In genomic region chr17:82228278-82228841, GRCh38 we compare ENCODE assay signal across 9 cellular contexts. TPM values are rescaled to one million over a fixed set of nuclear protein-coding genes. Genes with fewer than 3 reads are reported as not detected.
DNase-seq lines count a peak whose midpoint lies in the region; ATAC-seq, FAIRE-seq and TF ChIP-seq lines count a peak whose summit lies in the region.
"Had no signal": no experiment of that assay in that cellular context is flagged by ENCODE, and none has a peak within 500 bp of the region (broad histone marks: within the 10 kb centered on the region; RNA-seq: fewer than 3 reads in every experiment).

No MANE protein-coding gene starts in this region.

- no peaks in the 10 kb centered on the region for H3K27me3 Mint-ChIP-seq in activated B cell treated with CpG ODN at 0.5 μM for 24 hours
- no peaks in the 10 kb centered on the region for H3K27me3 Mint-ChIP-seq in naive thymus-derived CD8-positive, alpha-beta T cell

- no peak overlapping the region for H2BK5ac ChIP-seq in H1 (ENCODE audit: low read depth, low read length)

- H3K27me3 ChIP-seq in H1 (replicated peaks in 1 of 4; ENCODE audit: control insufficient read depth in 3 of 4, extremely low read depth in 1 of 4, insufficient read depth in 3 of 4, low read length in 3 of 4): peaks cover 28 to 68% (median 58%) of the 10 kb centered on the region in 4 experiments

- no peak for TF ChIP-seq CTCF in activated B cell treated with CpG ODN at 0.5 μM for 24 hours (IDR thresholded peaks at IDR 0.05)
- no peak for TF ChIP-seq CTCF in H1 (IDR thresholded peaks at IDR 0.05; ENCODE audit: control extremely low read depth in 1 of 3, insufficient read depth in 1 of 3, low read depth in 1 of 3, low read length in 3 of 3)

- no peak overlapping the region for H3K14ac ChIP-seq in H1 (ENCODE audit: insufficient read length)

- 22% methylated on average over 16 of the region's 63 CpGs; no CpG with 5 or more reads in 1 of the 2 experiments for WGBS in H1 (ENCODE audit: extremely low coverage in 1 of 2, insufficient coverage in 1 of 2, insufficient read length in 1 of 2, insufficient replicate concordance in 2 of 2, low coverage in 1 of 2, low lambda C conversion rate in 2 of 2, missing lambda C conversion rate in 1 of 2), 2 experiments

- peak overlapping the region; percentile 65 to 67 for H3K4me2 ChIP-seq in H1 (ENCODE audit: insufficient read depth in 1 of 2, low read depth in 2 of 2, low read length in 2 of 2)

- no peak overlapping the region for H3K27ac ChIP-seq in H1 (ENCODE audit: low read depth, low read length)

- FAIRE-seq in GM12892 (lab: Jason Lieb, UNC) (peak; percentile 88), H1 (lab: Jason Lieb, UNC) (no peak)
- FAIRE-seq: TTC549 had no signal

- no peaks in the 10 kb centered on the region; a peak in 1 of 8 replicates for H3K36me3 ChIP-seq in H1 (ENCODE audit: control insufficient read depth in 2 of 4, insufficient read depth in 4 of 4, low read length in 3 of 4)

- H3K23ac ChIP-seq in H1 (ENCODE audit: insufficient read length): no peak overlapping the region

- H3K56ac ChIP-seq in H1 (replicated peaks; ENCODE audit: insufficient read length, low read depth, low read length): no peak overlapping the region

- no peak overlapping the region for H3K4ac ChIP-seq in H1 (replicated peaks; ENCODE audit: insufficient read length, low read depth, low read length)

- TF ChIP-seq RAD21 in H1 (IDR thresholded peaks at IDR 0.05 in 1 of 2, conservative IDR thresholded peaks at IDR 0.05 in 1 of 2; ENCODE audit: low read depth in 2 of 2, low read length in 2 of 2): no peak

- no peaks in the 10 kb centered on the region for H3K36me3 Mint-ChIP-seq in activated B cell treated with CpG ODN at 0.5 μM for 24 hours (ENCODE audit: low read depth)
- no peaks in the 10 kb centered on the region for H3K36me3 Mint-ChIP-seq in naive thymus-derived CD8-positive, alpha-beta T cell

- H2AK5ac ChIP-seq in H1 (ENCODE audit: low read depth, low read length): no peak overlapping the region

- peak; percentile 84 for DNase-seq in GM12892 (ENCODE audit: insufficient read length)
- DNase-seq in activated B cell treated with CpG ODN at 0.5 μM for 24 hours: peak; percentile 69
- DNase-seq in H1 (ENCODE audit: low read depth in 1 of 2, low spot score in 2 of 2): peak in 1 of 2 experiments; percentile 69
- peak in 6 of 10 donors; percentile 50 to 75 (median 60) for DNase-seq in naive thymus-derived CD8-positive, alpha-beta T cell
- DNase-seq in NCI-H1048 (lab: John Stamatoyannopoulos, UW): no peak
- DNase-seq in cerebellum (ENCODE audit: low spot score): no peak
- DNase-seq in cerebellar cortex (ENCODE audit: low spot score): no peak

- H3K9me3 ChIP-seq in H1 (ENCODE audit: insufficient read depth in 2 of 2, low read depth in 1 of 2, low read length in 1 of 2): no peaks in the 10 kb centered on the region; a peak in 1 of 4 replicates

- peaks cover 11% of the 10 kb centered on the region; the same call in 1 of the 2 replicates for H3K23me2 ChIP-seq in H1 (ENCODE audit: low read depth, low read length)

- H2AFZ ChIP-seq in H1 (ENCODE audit: low read length): no peak overlapping the region

- no peak overlapping the region for H2BK15ac ChIP-seq in H1 (ENCODE audit: low read length)

- intact Hi-C loops in activated B cell treated with CpG ODN at 0.5 μM for 24 hours (cut with micrococcal nuclease): loop anchor here (1.0 to 5.0 kb wide), 4 partner anchors 12 to 191 kb away; partner anchors contain the start of genes CCDC57 and DCXR

- no peaks in the 10 kb centered on the region; the same call in 1 of the 2 replicates for H3K79me1 ChIP-seq in H1 (ENCODE audit: low read depth, low read length)

- no peaks in the 10 kb centered on the region for H3K79me2 ChIP-seq in H1 (ENCODE audit: control insufficient read depth in 1 of 2, insufficient read depth in 2 of 2, low read length in 2 of 2)

- no peak overlapping the region for H4K91ac ChIP-seq in H1 (replicated peaks; ENCODE audit: insufficient read length, low read length)

- H3K18ac ChIP-seq in H1 (ENCODE audit: extremely low read depth, low read length): peak overlapping the region; percentile 32; the same call in 1 of the 2 replicates

- peaks cover 0 to 16% (median 4%) of the 10 kb centered on the region in 4 experiments; a peak in 5 of 7 replicates for H3K4me1 ChIP-seq in H1 (replicated peaks in 1 of 4; ENCODE audit: control insufficient read depth in 3 of 4, insufficient read depth in 4 of 4, low read length in 3 of 4)

- TF ChIP-seq EP300 in H1 (IDR thresholded peaks at IDR 0.05; ENCODE audit: borderline replicate concordance in 1 of 2, low read depth in 2 of 2, low read length in 2 of 2): no peak

- POLR2A ChIA-PET in activated B cell treated with CpG ODN at 0.5 μM for 24 hours (lab: Charles Lee) (interaction anchor here (0.5 to 4.0 kb wide), 13 partner anchors 9 to 721 kb away, joined by 3 to 60 read pairs (median 4); partner anchors contain the start of genes CCDC57, CENPX, CSNK1D and DCXR), H1 (lab: Charles Lee; ENCODE audit: partially characterized antibody) (interaction anchor here (0.7 to 2.2 kb wide), 5 partner anchors 13 to 45 kb away, joined by 3 to 11 read pairs (median 4); partner anchors contain the start of gene CSNK1D)
- POLR2A ChIA-PET in naive thymus-derived CD8-positive, alpha-beta T cell (lab: Charles Lee): interaction anchor here (0.9 to 2.6 kb wide), 12 partner anchors 10 to 291 kb away, joined by 3 to 21 read pairs (median 7); partner anchors contain the start of genes CCDC57, CD7, CSNK1D and HEXD

- peaks cover 23% of the 10 kb centered on the region for H3K4me1 Mint-ChIP-seq in activated B cell treated with CpG ODN at 0.5 μM for 24 hours
- H3K4me1 Mint-ChIP-seq in naive thymus-derived CD8-positive, alpha-beta T cell: peaks cover 3 to 15% (median 9%) of the 10 kb centered on the region in 4 donors

- no peak overlapping the region for H3K9ac ChIP-seq in H1 (replicated peaks in 1 of 4; ENCODE audit: extremely low read depth in 1 of 4, low read depth in 3 of 4, low read length in 3 of 4)

- CTCF ChIA-PET in activated B cell treated with CpG ODN at 0.5 μM for 24 hours (lab: Charles Lee): interaction anchor here (2.0 kb wide), 1 partner anchor 22 kb away, joined by 8 read pairs; no protein-coding TSS in a partner anchor
- CTCF ChIA-PET in H1 (lab: Charles Lee; ENCODE audit: partially characterized antibody): interaction anchor here (1.2 to 2.5 kb wide), 2 partner anchors 9 to 22 kb away, joined by 3 to 9 read pairs; no protein-coding TSS in a partner anchor

- peak overlapping the region; percentile 82 for H3K27ac Mint-ChIP-seq in activated B cell treated with CpG ODN at 0.5 μM for 24 hours
- peak overlapping the region in 9 of 10 donors; percentile 48 to 93 (median 77) for H3K27ac Mint-ChIP-seq in naive thymus-derived CD8-positive, alpha-beta T cell

- peak overlapping the region; percentile 87 for H3K4me3 Mint-ChIP-seq in activated B cell treated with CpG ODN at 0.5 μM for 24 hours
- H3K4me3 Mint-ChIP-seq in naive thymus-derived CD8-positive, alpha-beta T cell: peak overlapping the region; percentile 72 to 91 (median 81)

- TF ChIP-seq POLR2A in GM12892 (IDR thresholded peaks at IDR 0.05; ENCODE audit: low read depth, low read length) (no peak; the same call in 1 of the 2 replicates), H1 (IDR thresholded peaks at IDR 0.05; ENCODE audit: control extremely low read depth in 1 of 2, low read depth in 2 of 2, low read length in 2 of 2) (no peak)

- no peak overlapping the region for H2BK120ac ChIP-seq in H1 (replicated peaks; ENCODE audit: low read depth, low read length)

- H4K5ac ChIP-seq in H1 (ENCODE audit: insufficient read length, low read depth, low read length): no peak overlapping the region

- no peak overlapping the region for H2BK20ac ChIP-seq in H1 (ENCODE audit: low read length)

- peak overlapping the region; percentile 79 for H4K8ac ChIP-seq in H1 (ENCODE audit: extremely low read depth, insufficient read depth, low read length)

- no peaks in the 10 kb centered on the region for H3K9me3 Mint-ChIP-seq in activated B cell treated with CpG ODN at 0.5 μM for 24 hours
- no peaks in the 10 kb centered on the region for H3K9me3 Mint-ChIP-seq in naive thymus-derived CD8-positive, alpha-beta T cell

- peaks cover 5 to 14% of the 10 kb centered on the region in 2 experiments for H4K20me1 ChIP-seq in H1 (replicated peaks in 1 of 2; ENCODE audit: control insufficient read depth in 1 of 2, insufficient read depth in 2 of 2, low read length in 2 of 2)

- H2BK12ac ChIP-seq in H1 (ENCODE audit: low read depth, low read length): no peak overlapping the region

- peak; percentile 39 for ATAC-seq in HG03066 (IDR thresholded peaks at IDR 0.05; ENCODE audit: low read depth, unreplicated experiment)
- ATAC-seq in activated B cell treated with CpG ODN at 0.5 μM for 24 hours (ENCODE audit: low read depth): peak; percentile 59
- peak; percentile 53 to 68 for ATAC-seq in naive thymus-derived CD8-positive, alpha-beta T cell

- peak overlapping the region; percentile 25 to 62 (median 37); a peak in 7 of 8 replicates for H3K4me3 ChIP-seq in H1 (ENCODE audit: extremely low read depth in 1 of 4, insufficient read depth in 2 of 4, low read depth in 3 of 4, low read length in 4 of 4)

RNA-seq across cellular contexts. Expression of gene SLC16A3, which starts 0.5 kb away (rescaled TPM):
- polyA plus RNA-seq in GM12892 (2012; ENCODE audit: missing spikeins): 56.1 TPM
- total RNA-seq in activated B cell treated with CpG ODN at 0.5 μM for 24 hours (24.6 and 26.5 TPM in 2 replicates), cerebellum (3.7 TPM)
- 3.6 and 3.8 TPM in 2 replicates for total RNA-seq in H1 (2021; fragmentation: NEBNext Ultra II Directional; extraction: Animal tissue kit (Norgen Biotek cat#: 25700))
- 8.7 and 12.2 TPM in 2 replicates for polyA plus RNA-seq in H1 (2011; rRNA removed)
- polyA plus RNA-seq in H1 (2011; cell fraction: cytosol; rRNA removed): 10.9 TPM
- 11.1 TPM for polyA plus RNA-seq in H1 (2011; cell fraction: nucleus; rRNA removed)
- 4.4 to 12.8 TPM (median 9.7 TPM) in 4 replicates for polyA plus RNA-seq in H1 (2012, experiment 1 of 2)
- polyA plus RNA-seq in H1 (2012, experiment 2 of 2): 4.5 TPM
- polyA plus RNA-seq in H1 (2013, experiment 1 of 2): 15.4 TPM
- polyA plus RNA-seq in H1 (2013, experiment 2 of 2): 12.6 TPM
- 5.7 and 10.2 TPM in 2 replicates for polyA minus RNA-seq in H1 (2011; rRNA and poly(A)+ RNA removed)
- 18.5 TPM for polyA minus RNA-seq in H1 (2011; cell fraction: cytosol; rRNA and poly(A)+ RNA removed)
- 9.7 TPM for polyA minus RNA-seq in H1 (2011; cell fraction: nucleus; rRNA and poly(A)+ RNA removed)
- total RNA-seq in naive thymus-derived CD8-positive, alpha-beta T cell: 10 to 100 TPM; 10.1 to 11.6 TPM
- 1 to 10 TPM in 2 of 3 donors, under 1 TPM in 1; 0.91 to 1.5 (median 1.0) TPM for polyA plus RNA-seq in naive thymus-derived CD8-positive, alpha-beta T cell

RNA-seq across cellular contexts. Expression of gene CCDC57, which starts 15.7 kb away (rescaled TPM):
- 47.8 TPM for polyA plus RNA-seq in GM12892 (2012; ENCODE audit: missing spikeins)
- total RNA-seq in activated B cell treated with CpG ODN at 0.5 μM for 24 hours: 56.6 TPM in 2 replicates
- 12.6 and 12.9 TPM in 2 replicates for total RNA-seq in H1 (2021; fragmentation: NEBNext Ultra II Directional; extraction: Animal tissue kit (Norgen Biotek cat#: 25700))
- polyA plus RNA-seq in H1 (2011; rRNA removed): 8.4 and 10.1 TPM in 2 replicates
- 8.7 TPM for polyA plus RNA-seq in H1 (2011; cell fraction: cytosol; rRNA removed)
- polyA plus RNA-seq in H1 (2011; cell fraction: nucleus; rRNA removed): 44.1 TPM
- polyA plus RNA-seq in H1 (2012, experiment 1 of 2): 10.7 to 12.8 TPM (median 12.1 TPM) in 4 replicates
- polyA plus RNA-seq in H1 (2012, experiment 2 of 2): 6.4 TPM
- polyA plus RNA-seq in H1 (2013, experiment 1 of 2): 9.8 TPM
- polyA plus RNA-seq in H1 (2013, experiment 2 of 2): 7.5 TPM
- polyA minus RNA-seq in H1 (2011; rRNA and poly(A)+ RNA removed): 7.7 and 10.1 TPM in 2 replicates
- polyA minus RNA-seq in H1 (2011; cell fraction: cytosol; rRNA and poly(A)+ RNA removed): 8.0 TPM
- 20.7 TPM for polyA minus RNA-seq in H1 (2011; cell fraction: nucleus; rRNA and poly(A)+ RNA removed)
- 10 to 100 TPM; 72.9 to 80.0 TPM for total RNA-seq in naive thymus-derived CD8-positive, alpha-beta T cell
- 10 to 100 TPM; 39.6 to 53.5 (median 42.4) TPM for polyA plus RNA-seq in naive thymus-derived CD8-positive, alpha-beta T cell
- 39.6 TPM for total RNA-seq in cerebellum

RNA-seq across cellular contexts. Expression of gene CSNK1D, which starts 45.1 kb away (rescaled TPM):
- 52.3 TPM for polyA plus RNA-seq in GM12892 (2012; ENCODE audit: missing spikeins)
- total RNA-seq in activated B cell treated with CpG ODN at 0.5 μM for 24 hours (147 and 170 TPM in 2 replicates), cerebellum (45.1 TPM)
- 103 and 107 TPM in 2 replicates for total RNA-seq in H1 (2021; fragmentation: NEBNext Ultra II Directional; extraction: Animal tissue kit (Norgen Biotek cat#: 25700))
- 73.5 and 114 TPM in 2 replicates for polyA plus RNA-seq in H1 (2011; rRNA removed)
- polyA plus RNA-seq in H1 (2011; cell fraction: cytosol; rRNA removed): 90.3 TPM
- 219 TPM for polyA plus RNA-seq in H1 (2011; cell fraction: nucleus; rRNA removed)
- 88.4 to 98.7 TPM (median 95.5 TPM) in 4 replicates for polyA plus RNA-seq in H1 (2012, experiment 1 of 2)
- 70.5 TPM for polyA plus RNA-seq in H1 (2012, experiment 2 of 2)
- polyA plus RNA-seq in H1 (2013, experiment 1 of 2): 70.2 TPM
- polyA plus RNA-seq in H1 (2013, experiment 2 of 2): 70.1 TPM
- 71.2 and 71.6 TPM in 2 replicates for polyA minus RNA-seq in H1 (2011; rRNA and poly(A)+ RNA removed)
- 31.2 TPM for polyA minus RNA-seq in H1 (2011; cell fraction: cytosol; rRNA and poly(A)+ RNA removed)
- polyA minus RNA-seq in H1 (2011; cell fraction: nucleus; rRNA and poly(A)+ RNA removed): 60.9 TPM
- total RNA-seq in naive thymus-derived CD8-positive, alpha-beta T cell: 100 to 1,000 TPM; 184 to 201 TPM
- polyA plus RNA-seq in naive thymus-derived CD8-positive, alpha-beta T cell: 10 to 100 TPM; 47.6 to 72.1 (median 48.6) TPM

Comparison
In these comparisons a context has a peak if more than half of its experiments do, and no peak if none do; other contexts are left out.
1. DNase-seq: peak in GM12892 (single experiment), activated B cell treated with CpG ODN at 0.5 μM for 24 hours (single experiment) and naive thymus-derived CD8-positive, alpha-beta T cell (6 of 10); none in NCI-H1048 (single experiment), cerebellum (single experiment) and cerebellar cortex (single experiment).
2. Peak in every context shown above with its lines, with median percentiles within 50 percentile points of each other: ATAC-seq.